20 cellular contexts compared by ENCODE assay signal in the genomic region with DNA sequence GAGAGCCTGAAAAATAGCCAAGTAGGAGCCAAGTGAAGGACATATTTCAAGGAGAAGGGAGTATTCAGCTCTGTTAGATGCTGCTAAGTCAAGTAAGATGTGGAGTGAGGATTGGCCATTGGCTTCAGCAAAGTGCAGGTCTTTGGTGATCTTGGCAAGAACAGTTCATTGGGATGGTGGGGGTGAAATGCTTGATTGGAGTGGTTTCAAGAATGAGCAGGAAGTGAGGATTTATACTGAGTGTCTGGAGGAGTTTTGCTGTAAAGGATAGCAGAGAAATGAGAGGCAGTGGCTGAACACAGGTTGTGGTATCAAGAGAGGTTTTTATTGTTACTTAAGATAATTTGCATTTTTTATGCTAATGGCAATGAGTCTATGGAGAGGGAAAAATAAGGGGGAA.
"Had no signal": no experiment of that assay in that cellular context is flagged by ENCODE, and none has a peak within 500 bp of the region (broad histone marks: within the 10 kb centered on the region; RNA-seq: fewer than 3 reads in every experiment).

No MANE protein-coding gene starts in this region.

- DNase-seq: activated CD4-positive, alpha-beta T cell treated with anti-CD3 and anti-CD28 coated beads, Interleukin-2, amount 50 U/mL, for 1 hour; activated naive CD4-positive, alpha-beta T cell; activated naive CD8-positive, alpha-beta T cell treated with anti-CD3 and anti-CD28 coated beads, Interleukin-2, amount 10 ng/mL, durations not matched to agents 7 days and 5 days; anterior cingulate cortex; foreskin keratinocyte; glutamatergic neuron; hypothalamus; mesendoderm; natural killer cell; psoas muscle; right lobe of liver; stimulated activated CD4-positive, alpha-beta T cell treated with anti-CD3 and anti-CD28 coated beads, Interleukin-4, amount 100 ng/mL, for 4 hours; stimulated activated CD8-positive, alpha-beta memory T cell treated with anti-CD3 and anti-CD28 coated beads, Interleukin-4, amount 100 ng/mL, for 48 hours; stimulated activated naive CD4-positive, alpha-beta T cell treated with Interleukin-2 at 50 U/mL for 16 hours; T-helper 1 cell; T1000 had no signal

- ATAC-seq: activated CD4-positive, CD25-positive, alpha-beta regulatory T cell treated with anti-CD3 and anti-CD28 coated beads, Interleukin-2, amount 50 U/mL, for 24 hours; esophagus mucosa; foreskin keratinocyte; natural killer cell; psoas muscle; right lobe of liver had no signal

- H3K36me3 ChIP-seq: neutrophil, right lobe of liver had no signal

- H3K9me3 ChIP-seq: neutrophil, psoas muscle, right lobe of liver had no signal

- H3K4me3 ChIP-seq: psoas muscle, right lobe of liver, smooth muscle cell had no signal

- H3K27ac ChIP-seq: foreskin keratinocyte, neutrophil, psoas muscle, right lobe of liver had no signal

- H3K4me1 ChIP-seq: right lobe of liver had no signal

- H3K27me3 ChIP-seq: foreskin keratinocyte, neutrophil, right lobe of liver had no signal
